Comparison of ENCODE assay signal across 16 cellular contexts in the genomic region with DNA sequence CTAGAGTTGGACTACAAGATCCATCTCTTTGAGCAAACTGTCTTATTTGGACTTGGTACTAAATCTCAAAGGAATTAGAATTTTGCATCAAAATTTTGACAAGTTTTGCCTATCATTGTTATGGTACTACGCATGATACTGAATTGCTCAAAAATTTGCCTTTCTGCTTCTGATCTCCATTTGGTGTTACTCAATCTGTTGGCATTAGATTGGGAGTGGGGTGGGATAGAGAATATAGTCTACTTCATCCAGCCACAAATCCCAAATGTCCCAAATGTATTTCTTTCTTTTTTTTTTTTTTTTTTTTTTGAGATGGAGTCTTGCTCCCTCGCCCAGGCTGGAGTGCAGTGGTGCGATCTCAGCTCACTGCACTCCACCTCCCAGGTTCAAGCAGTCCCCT.
DNase-seq lines count a peak whose midpoint lies in the region; ATAC-seq and TF ChIP-seq lines count a peak whose summit lies in the region.
"Had no signal": no experiment of that assay in that cellular context is flagged by ENCODE, and none has a peak within 500 bp of the region (broad histone marks: within the 10 kb centered on the region; RNA-seq: fewer than 3 reads in every experiment).

No MANE protein-coding gene starts in this region.

- no peaks in the 10 kb centered on the region for H3K36me3 ChIP-seq in ACC112 (ENCODE audit: insufficient read depth, low read length)
- no peaks in the 10 kb centered on the region for H3K36me3 ChIP-seq in IMR-90 (ENCODE audit: control insufficient read depth, insufficient read depth, low read length)
- H3K36me3 ChIP-seq in upper lobe of right lung = no peaks in the 10 kb centered on the region
- H3K36me3 ChIP-seq: BLaER1 treated with 17β-estradiol and CSF1 and Interleukin-3, amounts not matched to agents 10 nM and 100 nM had no signal

- no peaks in the 10 kb centered on the region for H3K27me3 Mint-ChIP-seq in mesothelial cell of epicardium (ENCODE audit: low read depth)
- peaks cover 3% of the 10 kb centered on the region for H3K27me3 Mint-ChIP-seq in activated CD4-positive, alpha-beta memory T cell treated with anti-CD3 and anti-CD28 coated beads, Interleukin-2, amount 10 ng/mL, durations not matched to agents 7 days and 5 days

- H2AFZ ChIP-seq in ACC112 (ENCODE audit: low read length, unreplicated experiment) = no peak overlapping the region
- H2AFZ ChIP-seq in IMR-90 (replicated peaks; ENCODE audit: low read length, poor library complexity) = no peak overlapping the region
- H2AFZ ChIP-seq: GM23338 had no signal

- peaks cover 2% of the 10 kb centered on the region; the same call in 1 of the 2 replicates for H3K9me1 ChIP-seq in IMR-90 (ENCODE audit: insufficient read depth, low read length)

- no peak overlapping the region for H2BK5ac ChIP-seq in IMR-90 (ENCODE audit: low read depth, low read length, poor library complexity, severe bottlenecking)

- H4K5ac ChIP-seq in IMR-90 (ENCODE audit: low read depth, low read length) = no peak overlapping the region; the same call in 1 of the 2 replicates

- no peak overlapping the region for H3K9ac ChIP-seq in IMR-90 (ENCODE audit: low read depth, low read length)
- H3K9ac ChIP-seq: BLaER1 treated with 17β-estradiol and CSF1 and Interleukin-3, amounts not matched to agents 10 nM and 100 nM had no signal

- DNase-seq in IMR-90 = no peak
- DNase-seq in fibroblast of mammary gland (ENCODE audit: low read depth) = peak; percentile 29
- no peak for DNase-seq in mesothelial cell of epicardium (ENCODE audit: low spot score in 2 of 2, unreplicated experiment in 2 of 2)
- DNase-seq in activated CD4-positive, alpha-beta memory T cell treated with anti-CD3 and anti-CD28 coated beads, Interleukin-2, amount 10 ng/mL, durations not matched to agents 7 days and 5 days = no peak
- no peak for DNase-seq in upper lobe of right lung
- no peak for DNase-seq in HuH-7 (ENCODE audit: low spot score)
- DNase-seq: 8988T; CD8-positive, alpha-beta T cell; DMS79 treated with DMSO at 0.1 percent for 48 hours; GF-D8; H7 had no signal

- no peak overlapping the region for H3K18ac ChIP-seq in IMR-90 (ENCODE audit: low read depth, low read length)

- no TSS peak for BruUV-seq in IMR-90 (replicated peaks; lab: Mats Ljungman, UMichigan)

- no peak overlapping the region for H4K91ac ChIP-seq in IMR-90 (ENCODE audit: insufficient read depth, low read depth, low read length)

- H2BK120ac ChIP-seq in IMR-90 (ENCODE audit: low read depth, low read length) = no peak overlapping the region

- no peak overlapping the region for H2AK5ac ChIP-seq in IMR-90 (ENCODE audit: low read depth, low read length)

- H3K9me3 Mint-ChIP-seq in mesothelial cell of epicardium = peaks cover 3% of the 10 kb centered on the region
- H3K9me3 Mint-ChIP-seq in activated CD4-positive, alpha-beta memory T cell treated with anti-CD3 and anti-CD28 coated beads, Interleukin-2, amount 10 ng/mL, durations not matched to agents 7 days and 5 days = no peaks in the 10 kb centered on the region
- H3K9me3 Mint-ChIP-seq: CD8-positive, alpha-beta T cell had no signal

- no peak overlapping the region for H2AK9ac ChIP-seq in IMR-90 (replicated peaks; ENCODE audit: low read depth, low read length, poor library complexity)

- peaks cover 30% of the 10 kb centered on the region for H3K4me1 ChIP-seq in ACC112 (ENCODE audit: control insufficient read depth, insufficient read depth, low read length, unreplicated experiment)
- peaks cover 4% of the 10 kb centered on the region for H3K4me1 ChIP-seq in IMR-90 (ENCODE audit: control insufficient read depth, insufficient read depth, low read length)
- H3K4me1 ChIP-seq in upper lobe of right lung = peaks cover 4% of the 10 kb centered on the region
- H3K4me1 ChIP-seq: BLaER1 treated with 17β-estradiol and CSF1 and Interleukin-3, amounts not matched to agents 10 nM and 100 nM had no signal

- H3K79me2 ChIP-seq in ACC112 (ENCODE audit: control insufficient read depth, insufficient read depth, low read length, unreplicated experiment) = peaks cover 32% of the 10 kb centered on the region

- H4K20me1 ChIP-seq in IMR-90 (ENCODE audit: insufficient read depth, low read length) = peaks cover 4% of the 10 kb centered on the region; the same call in 1 of the 2 replicates
- H4K20me1 ChIP-seq: BLaER1 treated with 17β-estradiol and CSF1 and Interleukin-3, amounts not matched to agents 10 nM and 100 nM had no signal

- no CpG with 5 or more reads among the region's 3 CpGs for WGBS in IMR-90 (ENCODE audit: extremely low coverage in 2 of 2, insufficient read length in 1 of 2), 2 experiments

- TF ChIP-seq POLR2A in IMR-90 (IDR thresholded peaks at IDR 0.05; ENCODE audit: low read depth, low read length) = no peak

- H3K4ac ChIP-seq in IMR-90 (ENCODE audit: low read depth, low read length) = no peak overlapping the region

- H3K14ac ChIP-seq in IMR-90 (replicated peaks; ENCODE audit: low read depth, low read length) = no peak overlapping the region

- TF ChIP-seq CTCF in IMR-90 (conservative IDR thresholded peaks at IDR 0.05; ENCODE audit: low read depth, low read length) (no peak), fibroblast of mammary gland (conservative IDR thresholded peaks at IDR 0.05; ENCODE audit: control insufficient read depth, insufficient read depth, low read depth, low read length) (no peak), mesothelial cell of epicardium (IDR thresholded peaks at IDR 0.05; ENCODE audit: unreplicated experiment) (no peak), upper lobe of right lung (IDR thresholded peaks at IDR 0.05) (no peak)

- H3K4me1 Mint-ChIP-seq in mesothelial cell of epicardium = peaks cover 35% of the 10 kb centered on the region
- no peaks in the 10 kb centered on the region for H3K4me1 Mint-ChIP-seq in activated CD4-positive, alpha-beta memory T cell treated with anti-CD3 and anti-CD28 coated beads, Interleukin-2, amount 10 ng/mL, durations not matched to agents 7 days and 5 days
- H3K4me1 Mint-ChIP-seq: B cell had no signal

- H3K27me3 ChIP-seq in ACC112 (ENCODE audit: insufficient read depth, low read length) (no peaks in the 10 kb centered on the region), IMR-90 (ENCODE audit: control insufficient read depth, insufficient read depth, low read length) (no peaks in the 10 kb centered on the region), upper lobe of right lung (no peaks in the 10 kb centered on the region)
- H3K27me3 ChIP-seq: BLaER1 treated with 17β-estradiol and CSF1 and Interleukin-3, amounts not matched to agents 10 nM and 100 nM had no signal

- no peak overlapping the region for H3K4me3 Mint-ChIP-seq in mesothelial cell of epicardium
- H3K4me3 Mint-ChIP-seq in activated CD4-positive, alpha-beta memory T cell treated with anti-CD3 and anti-CD28 coated beads, Interleukin-2, amount 10 ng/mL, durations not matched to agents 7 days and 5 days = no peak overlapping the region
- H3K4me3 Mint-ChIP-seq: B cell; CD8-positive, alpha-beta T cell; GM23338 had no signal

- H3K4me2 ChIP-seq in IMR-90 (ENCODE audit: low read depth, low read length) = no peak overlapping the region
- H3K4me2 ChIP-seq: BLaER1 treated with 17β-estradiol and CSF1 and Interleukin-3, amounts not matched to agents 10 nM and 100 nM; GM23338 had no signal

- in situ Hi-C loops in IMR-90 (cut with MboI; ENCODE audit: low sequenced_read_pairs) = no loop called here

- no peak overlapping the region for H2BK15ac ChIP-seq in IMR-90 (ENCODE audit: low read depth, low read length)

- dilution Hi-C loops in IMR-90 (cut with HindIII; ENCODE audit: low sequenced_read_pairs, unreplicated experiment) = no loop called here

- peaks cover 7% of the 10 kb centered on the region for H3K36me3 Mint-ChIP-seq in mesothelial cell of epicardium
- H3K36me3 Mint-ChIP-seq in activated CD4-positive, alpha-beta memory T cell treated with anti-CD3 and anti-CD28 coated beads, Interleukin-2, amount 10 ng/mL, durations not matched to agents 7 days and 5 days (ENCODE audit: low read depth) = no peaks in the 10 kb centered on the region
- H3K36me3 Mint-ChIP-seq: CD8-positive, alpha-beta T cell had no signal

- no peak overlapping the region for H3K56ac ChIP-seq in IMR-90 (ENCODE audit: extremely low read depth, insufficient read depth, low read length)

- intact Hi-C loops in IMR-90 (cut with micrococcal nuclease) (no loop called here), upper lobe of right lung (cut with DNase I) (no loop called here)

- no peak overlapping the region for H3K4me3 ChIP-seq in ACC112 (ENCODE audit: low read depth, low read length)
- no peak overlapping the region for H3K4me3 ChIP-seq in IMR-90 (ENCODE audit: insufficient read depth, low read depth, low read length)
- no peak overlapping the region for H3K4me3 ChIP-seq in fibroblast of mammary gland (ENCODE audit: control insufficient read depth, low read depth, low read length)
- H3K4me3 ChIP-seq in upper lobe of right lung = no peak overlapping the region
- H3K4me3 ChIP-seq: BLaER1 treated with 17β-estradiol and CSF1 and Interleukin-3, amounts not matched to agents 10 nM and 100 nM; GM23338 had no signal

- H3K79me1 ChIP-seq in IMR-90 (ENCODE audit: low read depth in 1 of 2, low read length in 2 of 2) = peaks cover 21 to 32% of the 10 kb centered on the region in 2 experiments

- peak overlapping the region; percentile 91 for H3K27ac Mint-ChIP-seq in mesothelial cell of epicardium
- H3K27ac Mint-ChIP-seq in activated CD4-positive, alpha-beta memory T cell treated with anti-CD3 and anti-CD28 coated beads, Interleukin-2, amount 10 ng/mL, durations not matched to agents 7 days and 5 days = no peak overlapping the region
- H3K27ac Mint-ChIP-seq: B cell; CD8-positive, alpha-beta T cell; GM23338 had no signal

- H3K9me3 ChIP-seq in IMR-90 (ENCODE audit: control insufficient read depth, insufficient read depth, low read length) (no peaks in the 10 kb centered on the region), upper lobe of right lung (no peaks in the 10 kb centered on the region)

- H3K27ac ChIP-seq in ACC112 (ENCODE audit: low read depth, low read length) = peak overlapping the region; percentile 81
- peak overlapping the region; percentile 27; the same call in 1 of the 2 replicates for H3K27ac ChIP-seq in IMR-90 (ENCODE audit: insufficient read depth, low read length)
- H3K27ac ChIP-seq in upper lobe of right lung = no peak overlapping the region
- H3K27ac ChIP-seq: BLaER1 treated with 17β-estradiol and CSF1 and Interleukin-3, amounts not matched to agents 10 nM and 100 nM had no signal

- no peak overlapping the region for H3K23ac ChIP-seq in IMR-90 (ENCODE audit: low read depth, low read length)

- H2BK20ac ChIP-seq in IMR-90 (ENCODE audit: low read depth, low read length) = no peak overlapping the region

- CTCF ChIA-PET in IMR-90 (lab: Yijun Ruan, JAX) = no interaction called here
- CTCF ChIA-PET in activated CD4-positive, alpha-beta memory T cell treated with anti-CD3 and anti-CD28 coated beads, Interleukin-2, amount 10 ng/mL, durations not matched to agents 7 days and 5 days (lab: Charles Lee) = no interaction called here

- no peak overlapping the region for H4K8ac ChIP-seq in IMR-90 (ENCODE audit: low read depth in 2 of 2, low read length in 2 of 2)

- no peak for ATAC-seq in IMR-90 (ENCODE audit: low read depth)
- ATAC-seq in upper lobe of right lung = no peak
- ATAC-seq: CD8-positive, alpha-beta T cell; GM23338; HCT116 had no signal

- no peak for TF ChIP-seq RAD21 in IMR-90 (IDR thresholded peaks at IDR 0.05; ENCODE audit: low read length)

- POLR2A ChIA-PET in IMR-90 (lab: Charles Lee; ENCODE audit: unreplicated experiment) = no interaction called here
- POLR2A ChIA-PET in activated CD4-positive, alpha-beta memory T cell treated with anti-CD3 and anti-CD28 coated beads, Interleukin-2, amount 10 ng/mL, durations not matched to agents 7 days and 5 days (lab: Charles Lee) = no interaction called here
